In genomic region chr4:101791189-101791572, GRCh38 we compare ENCODE assay signal across 9 cellular contexts. TPM values are rescaled to one million over a fixed set of nuclear protein-coding genes. Genes with fewer than 3 reads are reported as not detected.
DNase-seq lines count a peak whose midpoint lies in the region; ATAC-seq, FAIRE-seq and TF ChIP-seq lines count a peak whose summit lies in the region.
"Had no signal": no experiment of that assay in that cellular context is flagged by ENCODE, and none has a peak within 500 bp of the region (broad histone marks: within the 10 kb centered on the region; RNA-seq: fewer than 3 reads in every experiment).

No MANE protein-coding gene starts in this region.

- TF ChIP-seq CTCF in kidney (IDR thresholded peaks at IDR 0.05; ENCODE audit: borderline replicate concordance, extremely low read depth, insufficient read depth) (no peak), suprapubic skin (IDR thresholded peaks at IDR 0.05) (no peak)

- CTCF ChIA-PET in activated CD4-positive, alpha-beta memory T cell treated with anti-CD3 and anti-CD28 coated beads for 36 hours (lab: Charles Lee): no interaction called here

- H3K27ac ChIP-seq in kidney (ENCODE audit: low read depth in 2 of 2, low read length in 2 of 2) (peak overlapping the region in 1 of 2 donors; percentile 52), suprapubic skin (no peak overlapping the region), aorta (ENCODE audit: low read depth in 1 of 2, low read length in 2 of 2) (no peak overlapping the region)

- FAIRE-seq in kidney (lab: Jason Lieb, UNC): no peak
- FAIRE-seq: A204.1 had no signal

- H3K27me3 ChIP-seq in suprapubic skin: no peaks in the 10 kb centered on the region
- no peaks in the 10 kb centered on the region for H3K27me3 ChIP-seq in aorta (ENCODE audit: control insufficient read depth in 1 of 2, insufficient read depth in 2 of 2, low read length in 1 of 2)

- peak; percentile 12 for DNase-seq in NCI-H2029 (lab: John Stamatoyannopoulos, UW)
- DNase-seq in NCI-H2029 treated with DMSO at 0.1 percent for 48 hours (lab: John Stamatoyannopoulos, UW): no peak
- DNase-seq in activated CD4-positive, alpha-beta memory T cell treated with anti-CD3 and anti-CD28 coated beads for 36 hours: no peak
- DNase-seq in kidney: no peak
- no peak for DNase-seq in suprapubic skin (ENCODE audit: low spot score in 2 of 2)
- DNase-seq in aorta: no peak

- H3K27ac Mint-ChIP-seq in activated CD4-positive, alpha-beta memory T cell treated with anti-CD3 and anti-CD28 coated beads for 36 hours: no peak overlapping the region

- ATAC-seq in HG03060 (IDR thresholded peaks at IDR 0.05; ENCODE audit: low read depth, unreplicated experiment): peak; percentile 4
- ATAC-seq in aorta (ENCODE audit: low FRiP score): no peak
- no peak for ATAC-seq in HG02588 (IDR thresholded peaks at IDR 0.05; ENCODE audit: unreplicated experiment)

- H3K4me1 ChIP-seq in kidney (ENCODE audit: control insufficient read depth in 1 of 2, insufficient read depth in 1 of 2, low read depth in 1 of 2, low read length in 2 of 2) (peaks cover 0 to 3% of the 10 kb centered on the region in 2 donors), suprapubic skin (peaks cover 8% of the 10 kb centered on the region), aorta (ENCODE audit: control insufficient read depth in 1 of 2, insufficient read depth in 2 of 2, low read length in 2 of 2) (no peaks in the 10 kb centered on the region)

- H3K9ac ChIP-seq in kidney (ENCODE audit: low read length in 2 of 2): peak overlapping the region in 1 of 2 donors; percentile 62

- WGBS in suprapubic skin: 44% methylated on average over 11 of the region's 11 CpGs
- WGBS in aorta, 2 donors: 40 to 49% methylated on average over 11 of the region's 11 CpGs

- intact Hi-C loops in activated CD4-positive, alpha-beta memory T cell treated with anti-CD3 and anti-CD28 coated beads for 36 hours (cut with micrococcal nuclease): no loop called here
- intact Hi-C loops in kidney (cut with DNase I) (no loop called here), aorta (cut with DNase I) (no loop called here)

- no peak for TF ChIP-seq EP300 in suprapubic skin (IDR thresholded peaks at IDR 0.05)

- no peaks in the 10 kb centered on the region for H3K36me3 Mint-ChIP-seq in activated CD4-positive, alpha-beta memory T cell treated with anti-CD3 and anti-CD28 coated beads for 36 hours

- H3K4me3 ChIP-seq in kidney (ENCODE audit: low read length in 2 of 2): peak overlapping the region; percentile 63 to 67
- peak overlapping the region; percentile 63 for H3K4me3 ChIP-seq in suprapubic skin
- H3K4me3 ChIP-seq in aorta (ENCODE audit: low read length in 2 of 2): no peak overlapping the region

- H3K27me3 Mint-ChIP-seq in activated CD4-positive, alpha-beta memory T cell treated with anti-CD3 and anti-CD28 coated beads for 36 hours: peaks cover 30% of the 10 kb centered on the region

- peaks cover 9% of the 10 kb centered on the region for H3K4me1 Mint-ChIP-seq in activated CD4-positive, alpha-beta memory T cell treated with anti-CD3 and anti-CD28 coated beads for 36 hours (ENCODE audit: low read depth)

- peak overlapping the region; percentile 32 for H3K4me3 Mint-ChIP-seq in activated CD4-positive, alpha-beta memory T cell treated with anti-CD3 and anti-CD28 coated beads for 36 hours

- H3K9me3 ChIP-seq in kidney (ENCODE audit: control insufficient read depth in 1 of 2, low read length in 2 of 2) (no peaks in the 10 kb centered on the region), suprapubic skin (no peaks in the 10 kb centered on the region), aorta (ENCODE audit: control insufficient read depth, low read length) (no peaks in the 10 kb centered on the region)

- H3K36me3 ChIP-seq in kidney (ENCODE audit: control insufficient read depth in 1 of 2, insufficient read depth in 2 of 2, low read length in 2 of 2) (no peaks in the 10 kb centered on the region), suprapubic skin (no peaks in the 10 kb centered on the region), aorta (ENCODE audit: control insufficient read depth in 1 of 2, insufficient read depth in 2 of 2, low read length in 1 of 2) (no peaks in the 10 kb centered on the region)

- POLR2A ChIA-PET in activated CD4-positive, alpha-beta memory T cell treated with anti-CD3 and anti-CD28 coated beads for 36 hours (lab: Charles Lee): no interaction called here

- no peaks in the 10 kb centered on the region for H3K9me3 Mint-ChIP-seq in activated CD4-positive, alpha-beta memory T cell treated with anti-CD3 and anti-CD28 coated beads for 36 hours

- TF ChIP-seq POLR2A in suprapubic skin (IDR thresholded peaks at IDR 0.05): no peak

RNA-seq across cellular contexts. Expression of gene BANK1, which starts 0.7 kb away (rescaled TPM):
- not detected for total RNA-seq in activated CD4-positive, alpha-beta memory T cell treated with anti-CD3 and anti-CD28 coated beads for 36 hours
- total RNA-seq in kidney: 7.4 TPM
- polyA plus RNA-seq in kidney (ENCODE audit: insufficient read depth, low read depth, low replicate concordance): 1.8 TPM
- 1 to 10 TPM in 1 of 4 donors, under 1 TPM in 3; 0.34 to 2.1 (median 0.89) TPM for total RNA-seq in suprapubic skin
- total RNA-seq in aorta: 1 to 10 TPM; 1.5 to 1.8 TPM
- polyA plus RNA-seq in aorta: under 1 TPM; 0.05 to 0.88 TPM

Comparison
In these comparisons a context has a peak if more than half of its experiments do, and no peak if none do; other contexts are left out.
1. H3K4me3 ChIP-seq: peak in kidney (2 of 2) and suprapubic skin (single experiment); none in aorta (0 of 2).